Comparison of ENCODE assay signal across 17 cellular contexts in genomic region chr2:174444761-174445160, GRCh38. TPM values are rescaled to one million over a fixed set of nuclear protein-coding genes. Genes with fewer than 3 reads are reported as not detected.
DNase-seq lines count a peak whose midpoint lies in the region; ATAC-seq and TF ChIP-seq lines count a peak whose summit lies in the region.
"Had no signal": no experiment of that assay in that cellular context is flagged by ENCODE, and none has a peak within 500 bp of the region (broad histone marks: within the 10 kb centered on the region; RNA-seq: fewer than 3 reads in every experiment).

No MANE protein-coding gene starts in this region.

- no peak overlapping the region for H3K27ac ChIP-seq in upper lobe of left lung
- H3K27ac ChIP-seq: 22Rv1 had no signal

- H3K4me3 Mint-ChIP-seq in activated naive CD4-positive, alpha-beta T cell treated with anti-CD3 and anti-CD28 coated beads for 36 hours: no peak overlapping the region
- no peak overlapping the region for H3K4me3 Mint-ChIP-seq in chondrocyte (ENCODE audit: unreplicated experiment)
- H3K4me3 Mint-ChIP-seq in nephron progenitor cell: no peak overlapping the region
- no peak overlapping the region for H3K4me3 Mint-ChIP-seq in natural killer cell
- H3K4me3 Mint-ChIP-seq: CD14-positive monocyte; CD8-positive, alpha-beta memory T cell had no signal

- no peaks in the 10 kb centered on the region for H3K9me3 ChIP-seq in upper lobe of left lung
- H3K9me3 ChIP-seq: Caco-2 had no signal

- H3K4me1 Mint-ChIP-seq in activated naive CD4-positive, alpha-beta T cell treated with anti-CD3 and anti-CD28 coated beads for 36 hours (ENCODE audit: low read depth): no peaks in the 10 kb centered on the region
- H3K4me1 Mint-ChIP-seq in chondrocyte (ENCODE audit: low read depth): peaks cover 31% of the 10 kb centered on the region
- H3K4me1 Mint-ChIP-seq in nephron progenitor cell: peaks cover 7% of the 10 kb centered on the region
- H3K4me1 Mint-ChIP-seq in natural killer cell: no peaks in the 10 kb centered on the region
- H3K4me1 Mint-ChIP-seq: CD14-positive monocyte had no signal

- H3K9me3 Mint-ChIP-seq in activated naive CD4-positive, alpha-beta T cell treated with anti-CD3 and anti-CD28 coated beads for 36 hours: no peaks in the 10 kb centered on the region
- H3K9me3 Mint-ChIP-seq in chondrocyte (ENCODE audit: low read depth) (no peaks in the 10 kb centered on the region), nephron progenitor cell (no peaks in the 10 kb centered on the region), natural killer cell (no peaks in the 10 kb centered on the region)
- H3K9me3 Mint-ChIP-seq: CD8-positive, alpha-beta memory T cell had no signal

- no peaks in the 10 kb centered on the region for H3K27me3 Mint-ChIP-seq in activated naive CD4-positive, alpha-beta T cell treated with anti-CD3 and anti-CD28 coated beads for 36 hours (ENCODE audit: low read depth)
- no peaks in the 10 kb centered on the region for H3K27me3 Mint-ChIP-seq in chondrocyte (ENCODE audit: low read depth)
- H3K27me3 Mint-ChIP-seq in nephron progenitor cell (ENCODE audit: low read depth, poor library complexity): no peaks in the 10 kb centered on the region
- no peaks in the 10 kb centered on the region for H3K27me3 Mint-ChIP-seq in natural killer cell (ENCODE audit: low read depth in 2 of 2)
- H3K27me3 Mint-ChIP-seq: CD8-positive, alpha-beta memory T cell had no signal

- TF ChIP-seq CTCF in chondrocyte (IDR thresholded peaks at IDR 0.05) (no peak), nephron progenitor cell (IDR thresholded peaks at IDR 0.05) (no peak), natural killer cell (IDR thresholded peaks at IDR 0.05) (no peak), upper lobe of left lung (IDR thresholded peaks at IDR 0.05) (no peak)

- H3K4me3 ChIP-seq in upper lobe of left lung: no peak overlapping the region

- H3K27me3 ChIP-seq in upper lobe of left lung: no peaks in the 10 kb centered on the region

- peak overlapping the region; percentile 37 for H3K27ac Mint-ChIP-seq in activated naive CD4-positive, alpha-beta T cell treated with anti-CD3 and anti-CD28 coated beads for 36 hours
- H3K27ac Mint-ChIP-seq in chondrocyte (ENCODE audit: unreplicated experiment) (peak overlapping the region; percentile 24), nephron progenitor cell (peak overlapping the region; percentile 63), natural killer cell (no peak overlapping the region)
- H3K27ac Mint-ChIP-seq: CD14-positive monocyte had no signal

- no peak for DNase-seq in activated naive CD4-positive, alpha-beta T cell treated with anti-CD3 and anti-CD28 coated beads for 36 hours
- DNase-seq in activated naive CD4-positive, alpha-beta T cell treated with anti-CD3 and anti-CD28 coated beads, Interleukin-2, amount 50 U/mL, for 16 hours: no peak
- DNase-seq in chondrocyte (ENCODE audit: low spot score) (no peak), nephron progenitor cell (no peak), inferior parietal cortex (ENCODE audit: extremely low spot score) (no peak), natural killer cell (no peak), upper lobe of left lung (no peak)
- DNase-seq: Caco-2; CD8-positive, alpha-beta memory T cell; DND-41; GDM1 had no signal

- CTCF ChIA-PET in activated naive CD4-positive, alpha-beta T cell treated with anti-CD3 and anti-CD28 coated beads for 36 hours (lab: Charles Lee): no interaction called here

- TF ChIP-seq POLR2A in upper lobe of left lung (IDR thresholded peaks at IDR 0.05): no peak

- peaks cover 0 to 3% (median 0%) of the 10 kb centered on the region in 4 donors for H3K36me3 ChIP-seq in upper lobe of left lung

- ATAC-seq in HG03039 (IDR thresholded peaks at IDR 0.05; ENCODE audit: unreplicated experiment): no peak
- ATAC-seq in natural killer cell: no peak
- ATAC-seq in upper lobe of left lung (ENCODE audit: low FRiP score in 2 of 2): no peak
- ATAC-seq: HCT116 had no signal

- TF ChIP-seq EP300 in upper lobe of left lung (IDR thresholded peaks at IDR 0.05): no peak

- peaks cover 23% of the 10 kb centered on the region for H3K36me3 Mint-ChIP-seq in activated naive CD4-positive, alpha-beta T cell treated with anti-CD3 and anti-CD28 coated beads for 36 hours (ENCODE audit: low read depth)
- H3K36me3 Mint-ChIP-seq in chondrocyte (ENCODE audit: low read depth): peaks cover 11% of the 10 kb centered on the region
- H3K36me3 Mint-ChIP-seq in nephron progenitor cell (ENCODE audit: low read depth): no peaks in the 10 kb centered on the region
- peaks cover 4% of the 10 kb centered on the region for H3K36me3 Mint-ChIP-seq in natural killer cell

- 70 to 84% methylated on average over 6 of the region's 6 CpGs for WGBS in upper lobe of left lung, 2 donors

- intact Hi-C loops in activated naive CD4-positive, alpha-beta T cell treated with anti-CD3 and anti-CD28 coated beads for 36 hours (cut with micrococcal nuclease): no loop called here
- intact Hi-C loops in natural killer cell (cut with micrococcal nuclease): no loop called here

- H3K4me1 ChIP-seq in upper lobe of left lung: no peaks in the 10 kb centered on the region

RNA-seq across cellular contexts. Expression of gene GPR155, which starts 42.1 kb away (rescaled TPM):
- total RNA-seq in activated naive CD4-positive, alpha-beta T cell treated with anti-CD3 and anti-CD28 coated beads for 36 hours: 10 to 100 TPM in 1 of 2 experiments, 1 to 10 TPM in 1; 9.2 to 11.0 TPM
- 11.6 to 15.3 TPM (median 12.8 TPM) in 3 replicates for total RNA-seq in chondrocyte
- 10 to 100 TPM in 1 of 3 donors, 1 to 10 TPM in 2; 3.6 to 11.4 (median 4.4) TPM for total RNA-seq in natural killer cell
- total RNA-seq in upper lobe of left lung: 1 to 10 TPM; 2.2 to 7.5 (median 3.6) TPM
- total RNA-seq: A673, HT-29 had no signal

RNA-seq across cellular contexts. Expression of gene SCRN3, which starts 49.2 kb away (rescaled TPM):
- 10 to 100 TPM; 10.7 to 12.3 TPM for total RNA-seq in activated naive CD4-positive, alpha-beta T cell treated with anti-CD3 and anti-CD28 coated beads for 36 hours
- total RNA-seq in chondrocyte: 23.7 to 35.8 TPM (median 26.7 TPM) in 3 replicates
- 10 to 100 TPM; 16.6 to 20.6 (median 16.9) TPM for total RNA-seq in natural killer cell
- total RNA-seq in upper lobe of left lung: 10 to 100 TPM in 5 of 6 donors, 1 to 10 TPM in 1; 5.1 to 43.0 (median 21.7) TPM

Comparison
In these comparisons a context has a peak if more than half of its experiments do, and no peak if none do; other contexts are left out.
1. H3K27ac Mint-ChIP-seq: peak in activated naive CD4-positive, alpha-beta T cell treated with anti-CD3 and anti-CD28 coated beads for 36 hours (single experiment), chondrocyte (single experiment) and nephron progenitor cell (single experiment); none in natural killer cell (0 of 2).